In genomic region chr2:96534701-96535181, GRCh38 we compare ENCODE assay signal across 12 cellular contexts. TPM values are rescaled to one million over a fixed set of nuclear protein-coding genes. Genes with fewer than 3 reads are reported as not detected.
DNase-seq lines count a peak whose midpoint lies in the region; ATAC-seq and TF ChIP-seq lines count a peak whose summit lies in the region.
"Had no signal": no experiment of that assay in that cellular context is flagged by ENCODE, and none has a peak within 500 bp of the region (broad histone marks: within the 10 kb centered on the region; RNA-seq: fewer than 3 reads in every experiment).

No MANE protein-coding gene starts in this region.

- peaks cover 16% of the 10 kb centered on the region for H3K36me3 Mint-ChIP-seq in T-helper 1 cell treated with Interleukin-12 subunit alpha and Interleukin-12 subunit beta and Interleukin-4 antibody, amounts not matched to agents 30 μg/mL and 1 μg/mL, for 36 hours (ENCODE audit: low read depth)

- peaks cover 75% of the 10 kb centered on the region for H3K4me1 ChIP-seq in Panc1 (ENCODE audit: control insufficient read depth, insufficient read depth, low read length)
- peaks cover 23% of the 10 kb centered on the region for H3K4me1 ChIP-seq in foreskin keratinocyte
- H3K4me1 ChIP-seq in tibial nerve = peaks cover 6 to 87% (median 58%) of the 10 kb centered on the region in 4 donors

- WGBS in tibial nerve, 2 donors = 52 to 60% methylated on average over 4 to 5 of the region's 5 CpGs

- H3K27ac Mint-ChIP-seq in T-helper 1 cell treated with Interleukin-12 subunit alpha and Interleukin-12 subunit beta and Interleukin-4 antibody, amounts not matched to agents 30 μg/mL and 1 μg/mL, for 36 hours = peak overlapping the region; percentile 38

- H3K9me3 ChIP-seq in Panc1 (ENCODE audit: control insufficient read depth, insufficient read depth, low read depth, low read length) = no peaks in the 10 kb centered on the region
- no peaks in the 10 kb centered on the region for H3K9me3 ChIP-seq in tibial nerve

- POLR2A ChIA-PET in Panc1 (lab: Charles Lee) = no interaction called here

- H3K4me1 Mint-ChIP-seq in T-helper 1 cell treated with Interleukin-12 subunit alpha and Interleukin-12 subunit beta and Interleukin-4 antibody, amounts not matched to agents 30 μg/mL and 1 μg/mL, for 36 hours (ENCODE audit: low read depth) = peaks cover 68% of the 10 kb centered on the region

- CTCF ChIA-PET in Panc1 (lab: Charles Lee) = no interaction called here

- H3K36me3 ChIP-seq in Panc1 (ENCODE audit: control insufficient read depth, insufficient read depth, low read length) (no peaks in the 10 kb centered on the region), tibial nerve (no peaks in the 10 kb centered on the region)

- TF ChIP-seq POLR2A in tibial nerve (IDR thresholded peaks at IDR 0.05) = no peak

- TF ChIP-seq CTCF in Panc1 (IDR thresholded peaks at IDR 0.05) (no peak), foreskin keratinocyte (conservative IDR thresholded peaks at IDR 0.05) (no peak), tibial nerve (IDR thresholded peaks at IDR 0.05) (no peak)

- TF ChIP-seq EP300 in tibial nerve (IDR thresholded peaks at IDR 0.05) = no peak

- H3K27me3 ChIP-seq in Panc1 (ENCODE audit: control insufficient read depth, insufficient read depth, low read length) (no peaks in the 10 kb centered on the region), foreskin keratinocyte (peaks cover 2% of the 10 kb centered on the region), tibial nerve (no peaks in the 10 kb centered on the region)

- in situ Hi-C loops in Panc1 (cut with HindIII; ENCODE audit: low pct_unique_long_range_greater_than_20kb, low sequenced_read_pairs) = no loop called here

- ATAC-seq in Panc1 = peak; percentile 3; the same call in 1 of the 2 replicates
- no peak for ATAC-seq in foreskin keratinocyte
- no peak for ATAC-seq in GM19328 (IDR thresholded peaks at IDR 0.05; ENCODE audit: unreplicated experiment)

- H3K4me3 ChIP-seq in Panc1 (ENCODE audit: low read depth in 2 of 2, low read length in 2 of 2) (no peak overlapping the region), tibial nerve (no peak overlapping the region)

- no peak overlapping the region for H3K4me3 Mint-ChIP-seq in T-helper 1 cell treated with Interleukin-12 subunit alpha and Interleukin-12 subunit beta and Interleukin-4 antibody, amounts not matched to agents 30 μg/mL and 1 μg/mL, for 36 hours

- H3K27ac ChIP-seq in Panc1 (ENCODE audit: low read length) = peak overlapping the region; percentile 77; the same call in 1 of the 2 replicates
- no peak overlapping the region for H3K27ac ChIP-seq in foreskin keratinocyte
- peak overlapping the region in 3 of 4 donors; percentile 82 to 94 (median 89) for H3K27ac ChIP-seq in tibial nerve

- DNase-seq in T-helper 1 cell = no peak
- no peak for DNase-seq in Panc1 (ENCODE audit: low read depth, low spot score)
- DNase-seq in foreskin keratinocyte = peak; percentile 42 to 77
- no peak for DNase-seq in tibial nerve (ENCODE audit: low spot score in 2 of 2)
- no peak for DNase-seq in middle frontal gyrus (ENCODE audit: extremely low spot score, low spot score)
- DNase-seq in hepatic stellate cell (ENCODE audit: low spot score) = no peak
- DNase-seq: central memory CD4-positive, alpha-beta T cell; head of caudate nucleus; NCI-H446; T-helper 2 cell had no signal

- no peaks in the 10 kb centered on the region for H3K27me3 Mint-ChIP-seq in T-helper 1 cell treated with Interleukin-12 subunit alpha and Interleukin-12 subunit beta and Interleukin-4 antibody, amounts not matched to agents 30 μg/mL and 1 μg/mL, for 36 hours (ENCODE audit: low read depth)

- BruUV-seq in Panc1 (replicated peaks; lab: Mats Ljungman, UMichigan) = no TSS peak

- intact Hi-C loops in Panc1 (cut with micrococcal nuclease; ENCODE audit: unreplicated experiment) = no loop called here

- no peaks in the 10 kb centered on the region for H3K9me3 Mint-ChIP-seq in T-helper 1 cell treated with Interleukin-12 subunit alpha and Interleukin-12 subunit beta and Interleukin-4 antibody, amounts not matched to agents 30 μg/mL and 1 μg/mL, for 36 hours

RNA-seq across cellular contexts. Expression of gene ARID5A, which starts 1.8 kb away (rescaled TPM):
- 19.3 TPM for total RNA-seq in Panc1 (2021; ENCODE audit: unreplicated experiment)
- 29.1 TPM for polyA plus RNA-seq in Panc1 (2012; ENCODE audit: insufficient read length)
- 7.3 and 8.5 TPM in 2 replicates for total RNA-seq in foreskin keratinocyte
- polyA plus RNA-seq in foreskin keratinocyte = 8.2 and 8.4 TPM in 2 replicates
- total RNA-seq in tibial nerve = 10 to 100 TPM; 23.8 to 56.4 (median 40.3) TPM

RNA-seq across cellular contexts. Expression of gene NEURL3, which starts 29.6 kb away (rescaled TPM):
- total RNA-seq in Panc1 (2021; ENCODE audit: unreplicated experiment) (1.2 TPM), foreskin keratinocyte (not detected in 2 replicates), tibial nerve (1 to 10 TPM in 1 of 4 donors, not detected in 3; 1.5 TPM)
- polyA plus RNA-seq in Panc1 (2012; ENCODE audit: insufficient read length) = 1.1 TPM
- not detected in 2 replicates for polyA plus RNA-seq in foreskin keratinocyte

Comparison
In these comparisons a context has a peak if more than half of its experiments do, and no peak if none do; other contexts are left out.
1. DNase-seq: peak in foreskin keratinocyte (2 of 2); none in T-helper 1 cell (0 of 5), Panc1 (single experiment), tibial nerve (0 of 2), middle frontal gyrus (single experiment) and hepatic stellate cell (single experiment).